In the genomic region with DNA sequence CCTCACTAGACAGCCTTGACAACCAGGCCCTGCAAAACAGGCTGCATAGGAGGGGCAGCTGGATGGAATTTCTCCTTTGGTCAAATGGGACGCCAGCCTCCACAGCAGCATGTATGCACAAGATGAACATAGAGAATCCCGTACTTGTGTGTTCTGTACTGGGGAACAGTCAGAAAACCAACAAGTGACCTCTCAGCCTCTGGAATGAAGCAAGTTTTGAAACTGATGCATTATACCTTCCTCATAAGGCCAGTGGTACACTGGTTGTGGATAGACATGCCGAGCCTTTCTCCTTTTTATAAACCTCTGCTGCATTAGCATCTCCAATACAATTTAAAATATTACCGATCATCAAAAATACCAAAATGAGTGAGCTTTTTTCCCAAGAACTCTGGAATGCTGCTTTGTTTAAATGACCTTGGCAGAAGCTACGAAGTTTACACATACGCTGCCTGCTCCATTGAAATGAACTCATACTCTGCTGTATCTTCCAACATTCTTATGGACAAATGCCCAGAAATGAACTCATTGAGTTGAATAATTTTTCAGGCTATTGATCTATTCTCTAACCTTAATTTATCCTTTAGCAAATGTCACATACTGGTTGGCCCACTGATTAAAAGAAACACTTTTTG, we compare ENCODE assay signal across 18 cellular contexts. TPM values are rescaled to one million over a fixed set of nuclear protein-coding genes. Genes with fewer than 3 reads are reported as not detected.
DNase-seq lines count a peak whose midpoint lies in the region; ATAC-seq, FAIRE-seq and TF ChIP-seq lines count a peak whose summit lies in the region.
"Had no signal": no experiment of that assay in that cellular context is flagged by ENCODE, and none has a peak within 500 bp of the region (broad histone marks: within the 10 kb centered on the region; RNA-seq: fewer than 3 reads in every experiment).

No MANE protein-coding gene starts in this region.

- H3K27me3 ChIP-seq in mucosa of rectum (ENCODE audit: control insufficient read depth in 2 of 2, insufficient read depth in 2 of 2, low read length in 2 of 2) = no peaks in the 10 kb centered on the region
- no peaks in the 10 kb centered on the region for H3K27me3 ChIP-seq in transverse colon

- no peak for DNase-seq in Right ventricle myocardium superior
- no peak for DNase-seq in Right ventricle myocardium inferior (ENCODE audit: missing footprints)
- DNase-seq in cardiac fibroblast (ENCODE audit: low read depth in 2 of 2) = peak; percentile 91 to 92
- DNase-seq in transverse colon = no peak
- no peak for DNase-seq in D341Med (ENCODE audit: low spot score)
- no peak for DNase-seq in GM13977 (ENCODE audit: low spot score)
- DNase-seq in H54 (ENCODE audit: insufficient read length, low spot score) = no peak
- DNase-seq: activated CD4-positive, alpha-beta T cell treated with anti-CD3 and anti-CD28 coated beads for 36 hours; activated CD8-positive, alpha-beta memory T cell treated with anti-CD3 and anti-CD28 coated beads, Interleukin-2, amount 50 U/mL, for 48 hours; activated naive CD4-positive, alpha-beta T cell treated with anti-CD3 and anti-CD28 coated beads, Interleukin-2, amount 10 ng/mL, durations not matched to agents 7 days and 5 days; CD8-positive, alpha-beta T cell; cerebellar nuclear complex; NCI-H1092 treated with DMSO at 0.1 percent for 48 hours; NK-92 treated with Interleukin-12 subunit alpha and Interleukin-12 subunit beta, amount 100 ng/mL, for 24 hours; SHP77 treated with DMSO at 0.1 percent for 48 hours had no signal

- in situ Hi-C loops in transverse colon (cut with MboI; ENCODE audit: low pct_ligation_motif_present in 1 of 4, low pct_unique_long_range_greater_than_20kb in 1 of 4, low sequenced_read_pairs in 3 of 4) = no loop called here
- in situ Hi-C loops in GM13977 (cut with MboI; ENCODE audit: low pct_unique_long_range_greater_than_20kb, low sequenced_read_pairs, unreplicated experiment) = no loop called here

- H3K36me3 ChIP-seq in mucosa of rectum (ENCODE audit: control insufficient read depth in 2 of 2, insufficient read depth in 2 of 2, low read length in 2 of 2) (no peaks in the 10 kb centered on the region), transverse colon (no peaks in the 10 kb centered on the region)

- FAIRE-seq in H54 (lab: Jason Lieb, UNC) = no peak
- FAIRE-seq: H1 had no signal

- ATAC-seq in Right ventricle myocardium superior (ENCODE audit: poor library complexity) (peak; percentile 45), Right ventricle myocardium inferior (no peak)
- ATAC-seq: activated CD4-positive, alpha-beta T cell treated with anti-CD3 and anti-CD28 coated beads for 36 hours; CD8-positive, alpha-beta T cell had no signal

- H3K27ac ChIP-seq in mucosa of rectum (ENCODE audit: low read depth in 2 of 2, low read length in 2 of 2) (peak overlapping the region; percentile 14 to 24), transverse colon (peak overlapping the region; percentile 28 to 56 (median 46))
- H3K27ac ChIP-seq: 22Rv1 had no signal

- H3K9me3 ChIP-seq in mucosa of rectum (ENCODE audit: control insufficient read depth in 2 of 2, low read length in 2 of 2) (no peaks in the 10 kb centered on the region), transverse colon (no peaks in the 10 kb centered on the region)

- intact Hi-C loops in Right ventricle myocardium superior (cut with DNase I) (no loop called here), Right ventricle myocardium inferior (cut with DNase I) (no loop called here), transverse colon (cut with DNase I; ENCODE audit: low total_unique reads) (no loop called here)

- no peak for TF ChIP-seq POLR2A in transverse colon (IDR thresholded peaks at IDR 0.05)
- TF ChIP-seq POLR2A in H54 (IDR thresholded peaks at IDR 0.05; ENCODE audit: low read depth, low read length) = no peak

- H3K4me3 ChIP-seq in cardiac fibroblast (replicated peaks in 1 of 2; ENCODE audit: low read depth in 2 of 2, low read length in 2 of 2) = no peak overlapping the region
- no peak overlapping the region for H3K4me3 ChIP-seq in mucosa of rectum (ENCODE audit: low read length in 2 of 2)
- H3K4me3 ChIP-seq in transverse colon = no peak overlapping the region

- TF ChIP-seq EP300 in transverse colon (IDR thresholded peaks at IDR 0.05; ENCODE audit: low read depth) = no peak

- 75 to 76% methylated on average over 4 to 6 of the region's 6 CpGs for WGBS in transverse colon (ENCODE audit: low coverage in 1 of 2), 2 donors

- H3K4me1 ChIP-seq in mucosa of rectum (ENCODE audit: control insufficient read depth in 2 of 2, insufficient read depth in 2 of 2, low read length in 2 of 2) = no peaks in the 10 kb centered on the region
- peaks cover 0 to 4% (median 0%) of the 10 kb centered on the region in 4 donors for H3K4me1 ChIP-seq in transverse colon

- H3K9ac ChIP-seq in mucosa of rectum (ENCODE audit: low read depth in 1 of 2, low read length in 2 of 2) = no peak overlapping the region

- TF ChIP-seq CTCF in cardiac fibroblast (IDR thresholded peaks at IDR 0.05; ENCODE audit: low read depth, low read length) (no peak), transverse colon (IDR thresholded peaks at IDR 0.05) (no peak), GM13977 (IDR thresholded peaks at IDR 0.05; ENCODE audit: extremely low read depth, insufficient read depth, missing control alignments) (no peak)

RNA-seq across cellular contexts. Expression of gene FERMT2, which starts 47.6 kb away (rescaled TPM):
- total RNA-seq in Right ventricle myocardium superior (116 TPM), Right ventricle myocardium inferior (127 TPM), transverse colon (100 to 1,000 TPM in 1 of 4 donors, 10 to 100 TPM in 3; 38.6 to 186 (median 62.7) TPM)
- total RNA-seq: CD8-positive, alpha-beta T cell had no signal

Comparison
In these comparisons a context has a peak if more than half of its experiments do, and no peak if none do; other contexts are left out.
1. DNase-seq: peak in cardiac fibroblast (2 of 2); none in Right ventricle myocardium superior (single experiment), Right ventricle myocardium inferior (single experiment), transverse colon (single experiment), D341Med (single experiment), GM13977 (single experiment) and H54 (single experiment).